ENCODE assay signal across 18 cellular contexts in the genomic region with DNA sequence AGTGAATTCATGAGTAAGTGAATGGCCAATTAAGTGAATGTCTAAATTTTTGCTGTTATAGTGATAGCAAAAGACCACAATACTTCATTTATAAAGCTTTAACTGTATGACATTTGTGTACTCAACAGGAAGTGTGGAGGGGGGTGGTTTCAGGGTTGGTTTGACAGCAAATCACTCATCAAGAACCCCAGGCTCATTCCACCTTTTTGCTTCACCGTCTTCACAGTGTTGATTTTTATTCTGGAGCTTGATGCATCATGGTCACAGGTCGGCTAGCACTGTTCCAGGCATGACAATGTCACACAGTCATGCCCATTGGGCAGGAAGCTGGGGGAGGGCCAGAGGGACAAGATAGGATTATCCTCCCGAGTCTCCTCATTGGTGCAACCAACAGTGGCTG.
DNase-seq lines count a peak whose midpoint lies in the region; ATAC-seq, FAIRE-seq and TF ChIP-seq lines count a peak whose summit lies in the region.
"Had no signal": no experiment of that assay in that cellular context is flagged by ENCODE, and none has a peak within 500 bp of the region (broad histone marks: within the 10 kb centered on the region; RNA-seq: fewer than 3 reads in every experiment).

No MANE protein-coding gene starts in this region.

- POLR2A ChIA-PET in activated naive CD8-positive, alpha-beta T cell treated with anti-CD3 and anti-CD28 coated beads, Interleukin-2, amount 10 ng/mL, durations not matched to agents 7 days and 5 days (lab: Charles Lee), result interaction anchor here (1.7 kb wide), 1 partner anchor 26 kb away, joined by 7 read pairs; no protein-coding TSS in a partner anchor

- H3K4me1 Mint-ChIP-seq in activated naive CD8-positive, alpha-beta T cell treated with anti-CD3 and anti-CD28 coated beads, Interleukin-2, amount 10 ng/mL, durations not matched to agents 7 days and 5 days, result peaks cover 33% of the 10 kb centered on the region

- peaks cover 7% of the 10 kb centered on the region for H3K27me3 Mint-ChIP-seq in activated naive CD8-positive, alpha-beta T cell treated with anti-CD3 and anti-CD28 coated beads, Interleukin-2, amount 10 ng/mL, durations not matched to agents 7 days and 5 days

- peaks cover 13% of the 10 kb centered on the region for H3K27me3 ChIP-seq in osteoblast (ENCODE audit: insufficient read depth, low read length)

- no peak overlapping the region for H2AFZ ChIP-seq in osteoblast (ENCODE audit: low read length)

- no peaks in the 10 kb centered on the region for H3K36me3 ChIP-seq in osteoblast (ENCODE audit: insufficient read depth, low read length)

- H3K9me3 ChIP-seq in osteoblast (ENCODE audit: low read depth, low read length), result no peaks in the 10 kb centered on the region

- H3K36me3 Mint-ChIP-seq in activated naive CD8-positive, alpha-beta T cell treated with anti-CD3 and anti-CD28 coated beads, Interleukin-2, amount 10 ng/mL, durations not matched to agents 7 days and 5 days, result no peaks in the 10 kb centered on the region

- H3K4me3 Mint-ChIP-seq in activated naive CD8-positive, alpha-beta T cell treated with anti-CD3 and anti-CD28 coated beads, Interleukin-2, amount 10 ng/mL, durations not matched to agents 7 days and 5 days, result peak overlapping the region; percentile 4
- H3K4me3 Mint-ChIP-seq: neural crest cell had no signal

- peak; percentile 72 for FAIRE-seq in RCC 7860 (lab: Jason Lieb, UNC)
- FAIRE-seq: A204.1, urothelium cell line had no signal

- no peak for TF ChIP-seq CTCF in osteoblast (IDR thresholded peaks at IDR 0.05; ENCODE audit: extremely low read depth, low read depth, low read length)

- no peak overlapping the region for H3K4me3 ChIP-seq in osteoblast (ENCODE audit: insufficient read depth, low read length)
- H3K4me3 ChIP-seq: SK-N-MC had no signal

- peak overlapping the region; percentile 71 for H3K27ac Mint-ChIP-seq in activated naive CD8-positive, alpha-beta T cell treated with anti-CD3 and anti-CD28 coated beads, Interleukin-2, amount 10 ng/mL, durations not matched to agents 7 days and 5 days

- no peaks in the 10 kb centered on the region for H3K9me3 Mint-ChIP-seq in activated naive CD8-positive, alpha-beta T cell treated with anti-CD3 and anti-CD28 coated beads, Interleukin-2, amount 10 ng/mL, durations not matched to agents 7 days and 5 days
- H3K9me3 Mint-ChIP-seq: neural crest cell had no signal

- no peak overlapping the region for H3K4me2 ChIP-seq in osteoblast (ENCODE audit: insufficient read depth, low read length)

- DNase-seq in activated CD4-positive, CD25-positive, alpha-beta regulatory T cell treated with anti-CD3 and anti-CD28 coated beads, Interleukin-2, amount 50 U/mL, for 72 hours, result no peak
- DNase-seq in RCC 7860 (ENCODE audit: low spot score) (peak; percentile 81), osteoblast (ENCODE audit: insufficient read length, low spot score, missing footprints) (peak; percentile 66), DMS53 treated with DMSO at 0.1 percent for 48 hours (lab: John Stamatoyannopoulos, UW; ENCODE audit: unreplicated experiment) (no peak)
- DNase-seq in activated naive CD8-positive, alpha-beta T cell treated with anti-CD3 and anti-CD28 coated beads, Interleukin-2, amount 10 ng/mL, durations not matched to agents 7 days and 5 days, result no peak
- DNase-seq: activated CD4-positive, CD25-positive, alpha-beta regulatory T cell; anterior cingulate cortex; HCEC 1CT; left colon; NCI-H1694; NK-92 treated with Interleukin-12 subunit alpha and Interleukin-12 subunit beta, amount 100 ng/mL, for 24 hours had no signal

- H3K79me2 ChIP-seq in osteoblast (ENCODE audit: insufficient read depth, low read length), result no peaks in the 10 kb centered on the region

- peaks cover 10% of the 10 kb centered on the region for H3K4me1 ChIP-seq in osteoblast (ENCODE audit: insufficient read depth, low read length)

- no peaks in the 10 kb centered on the region for H4K20me1 ChIP-seq in osteoblast (ENCODE audit: insufficient read depth, low read length)

- H3K27ac ChIP-seq in osteoblast (ENCODE audit: low read depth, low read length), result no peak overlapping the region
- H3K27ac ChIP-seq: SK-N-MC had no signal

- peak; percentile 58 to 60 for ATAC-seq in activated CD4-positive, CD25-positive, alpha-beta regulatory T cell treated with anti-CD3 and anti-CD28 coated beads, Interleukin-2, amount 50 U/mL, for 24 hours
- peak; percentile 69 for ATAC-seq in activated naive CD8-positive, alpha-beta T cell treated with anti-CD3 and anti-CD28 coated beads, Interleukin-2, amount 10 ng/mL, durations not matched to agents 7 days and 5 days (ENCODE audit: low read depth)
- ATAC-seq in GM18498 (IDR thresholded peaks at IDR 0.05; ENCODE audit: unreplicated experiment) (no peak), GM19328 (IDR thresholded peaks at IDR 0.05; ENCODE audit: unreplicated experiment) (no peak)
- ATAC-seq: left colon had no signal

Comparison
In these comparisons a context has a peak if more than half of its experiments do, and no peak if none do; other contexts are left out.
1. ATAC-seq: peak in activated CD4-positive, CD25-positive, alpha-beta regulatory T cell treated with anti-CD3 and anti-CD28 coated beads, Interleukin-2, amount 50 U/mL, for 24 hours (2 of 2) and activated naive CD8-positive, alpha-beta T cell treated with anti-CD3 and anti-CD28 coated beads, Interleukin-2, amount 10 ng/mL, durations not matched to agents 7 days and 5 days (single experiment); none in GM18498 (single experiment) and GM19328 (single experiment).
2. DNase-seq: peak in RCC 7860 (single experiment) and osteoblast (single experiment); none in activated CD4-positive, CD25-positive, alpha-beta regulatory T cell treated with anti-CD3 and anti-CD28 coated beads, Interleukin-2, amount 50 U/mL, for 72 hours (single experiment), activated naive CD8-positive, alpha-beta T cell treated with anti-CD3 and anti-CD28 coated beads, Interleukin-2, amount 10 ng/mL, durations not matched to agents 7 days and 5 days (single experiment) and DMS53 treated with DMSO at 0.1 percent for 48 hours (single experiment).